In genomic region chr5:141196363-141196762, GRCh38 we compare ENCODE assay signal across 25 cellular contexts. TPM values are rescaled to one million over a fixed set of nuclear protein-coding genes. Genes with fewer than 3 reads are reported as not detected.
"Had no signal": no experiment of that assay in that cellular context is flagged by ENCODE, and none has a peak within 500 bp of the region (broad histone marks: within the 10 kb centered on the region; RNA-seq: fewer than 3 reads in every experiment).

No MANE protein-coding gene starts in this region.

- FAIRE-seq: colon, islet of Langerhans, keratinocyte had no signal

- ATAC-seq: esophagus mucosa, gastrocnemius medialis, heart right ventricle, left cardiac atrium, left lung, left ventricle myocardium superior, lower lobe of right lung, mucosa of descending colon had no signal

- H3K36me3 ChIP-seq: esophagus squamous epithelium, gastrocnemius medialis, left lung, lower lobe of right lung had no signal

- H3K4me1 ChIP-seq: esophagus squamous epithelium, gastrocnemius medialis, heart right ventricle, left lung, lower lobe of right lung had no signal

- H3K4me3 ChIP-seq: coronary artery, dorsolateral prefrontal cortex, esophagus squamous epithelium, gastrocnemius medialis, heart right ventricle, left lung, lower lobe of right lung, mucosa of descending colon had no signal

- H3K27me3 ChIP-seq: dorsolateral prefrontal cortex, esophagus squamous epithelium had no signal

- DNase-seq: dermis blood vessel endothelial cell; dorsolateral prefrontal cortex; effector CD4-positive, alpha-beta T cell; effector memory CD4-positive, alpha-beta T cell; erythroblast; esophagus squamous epithelium; foreskin fibroblast; foreskin melanocyte; gastrocnemius medialis; glutamatergic neuron; head of caudate nucleus; heart right ventricle; hippocampal formation; left cardiac atrium; left lung; left ventricle myocardium superior; lower lobe of right lung; mesenchymal stem cell; mucosa of descending colon had no signal

- H3K27ac ChIP-seq: coronary artery, dorsolateral prefrontal cortex, epithelial cell of prostate, esophagus squamous epithelium, gastrocnemius medialis, heart right ventricle, left lung, lower lobe of right lung had no signal

RNA-seq across cellular contexts. Expression of gene PCDHB11, which starts 3.1 kb away (rescaled TPM):
- polyA plus RNA-seq: keratinocyte had no signal

RNA-seq across cellular contexts. Expression of gene PCDHB9, which starts 9.4 kb away (rescaled TPM):
- polyA plus RNA-seq: keratinocyte had no signal

RNA-seq across cellular contexts. Expression of gene PCDHB12, which starts 12.2 kb away (rescaled TPM):
- polyA plus RNA-seq: keratinocyte had no signal
